Comparison of ENCODE assay signal across 1 cellular context in genomic region chr14:55599250-55599879, GRCh38.
A peak's percentile ranks its signal among the peaks of the same experiment; 100 is the strongest.
TF ChIP-seq lines count a peak whose summit lies in the region.

No MANE protein-coding gene starts in this region.

TF ChIP-seq in HEK293, 187 proteins besides CTCF, POLR2A, EP300 and RAD21 (continued from another document and continues in another):
- peak; percentile 39; the same call in 1 of the 2 replicates for TF ChIP-seq ZNF366 (tag by site-specific recombination; conservative IDR thresholded peaks at IDR 0.05)
- TF ChIP-seq ZNF248 (tag by site-specific recombination; IDR thresholded peaks at IDR 0.05): no peak
- TF ChIP-seq BCL6B (tag by site-specific recombination; IDR thresholded peaks at IDR 0.05): no peak; the same call in 1 of the 2 replicates
- TF ChIP-seq ZNF776 (tag by site-specific recombination; IDR thresholded peaks at IDR 0.05; ENCODE audit: borderline replicate concordance): no peak; the same call in 1 of the 2 replicates
- no peak for TF ChIP-seq ZBTB26 (tag by site-specific recombination; optimal IDR thresholded peaks at IDR 0.05)
- no peak for TF ChIP-seq ZNF26 (tag by site-specific recombination; IDR thresholded peaks at IDR 0.05)
- TF ChIP-seq ZNF677 (tag by site-specific recombination; IDR thresholded peaks at IDR 0.05): no peak
- no peak for TF ChIP-seq ZNF341 (tag by site-specific recombination; IDR thresholded peaks at IDR 0.05; ENCODE audit: low read depth)
- TF ChIP-seq GLIS1 (tag by site-specific recombination; IDR thresholded peaks at IDR 0.05): no peak
- TF ChIP-seq HOXC10 (CRISPR knock-in tag; IDR thresholded peaks at IDR 0.05): no peak
- TF ChIP-seq SP3 (tag by site-specific recombination; IDR thresholded peaks at IDR 0.05): no peak
- peak; percentile 38; the same call in 1 of the 2 replicates for TF ChIP-seq YY1 (tag by site-specific recombination; IDR thresholded peaks at IDR 0.05)
- TF ChIP-seq ZNF549 (tag by site-specific recombination; IDR thresholded peaks at IDR 0.05): peak; percentile 63; the same call in 1 of the 2 replicates
- peak; percentile 31; the same call in 1 of the 2 replicates for TF ChIP-seq ZBTB6 (tag by site-specific recombination; IDR thresholded peaks at IDR 0.05)
- peak; percentile 77 for TF ChIP-seq ZSCAN30 (tag by site-specific recombination; IDR thresholded peaks at IDR 0.05)
- TF ChIP-seq ZNF133 (tag by site-specific recombination; IDR thresholded peaks at IDR 0.05): no peak
- TF ChIP-seq ZNF280C (tag by site-specific recombination; IDR thresholded peaks at IDR 0.05): no peak
- TF ChIP-seq HIC1 (tag by site-specific recombination; IDR thresholded peaks at IDR 0.05): peak; percentile 72
- no peak for TF ChIP-seq ZNF747 (tag by site-specific recombination; IDR thresholded peaks at IDR 0.05)
- TF ChIP-seq ZNF660 (tag by site-specific recombination; IDR thresholded peaks at IDR 0.05): peak; percentile 87
- no peak for TF ChIP-seq ZNF157 (tag by site-specific recombination; IDR thresholded peaks at IDR 0.05)
- no peak for TF ChIP-seq ZNF510 (tag by site-specific recombination; IDR thresholded peaks at IDR 0.05; ENCODE audit: insufficient replicate concordance)
- TF ChIP-seq RBAK (tag by site-specific recombination; IDR thresholded peaks at IDR 0.05): no peak
- TF ChIP-seq ZNF623 (tag by site-specific recombination; IDR thresholded peaks at IDR 0.05): no peak
- TF ChIP-seq YY2 (tag by site-specific recombination; IDR thresholded peaks at IDR 0.05): peak; percentile 57; the same call in 1 of the 2 replicates
- TF ChIP-seq ZNF266 (tag by site-specific recombination; IDR thresholded peaks at IDR 0.05; ENCODE audit: low read depth): no peak
- TF ChIP-seq ZBTB20 (tag by site-specific recombination; IDR thresholded peaks at IDR 0.05): no peak
- no peak for TF ChIP-seq KLF7 (tag by site-specific recombination; IDR thresholded peaks at IDR 0.05; ENCODE audit: borderline replicate concordance)
- TF ChIP-seq GLI2 (tag by site-specific recombination; IDR thresholded peaks at IDR 0.05; ENCODE audit: borderline replicate concordance, low read depth): no peak
- TF ChIP-seq ZNF558 (tag by site-specific recombination; IDR thresholded peaks at IDR 0.05): peak; percentile 58
- TF ChIP-seq ZNF449 (tag by site-specific recombination; IDR thresholded peaks at IDR 0.05): no peak
- no peak for TF ChIP-seq REST (tag by site-specific recombination; IDR thresholded peaks at IDR 0.05)
- TF ChIP-seq SP7 (tag by site-specific recombination; IDR thresholded peaks at IDR 0.05): peak; percentile 56
- TF ChIP-seq ZNF354C (tag by site-specific recombination; IDR thresholded peaks at IDR 0.05; ENCODE audit: borderline replicate concordance, low read depth): no peak
- TF ChIP-seq ZNF19 (tag by site-specific recombination; IDR thresholded peaks at IDR 0.05; ENCODE audit: low read depth): no peak
- no peak for TF ChIP-seq ZNF211 (tag by site-specific recombination; IDR thresholded peaks at IDR 0.05; ENCODE audit: low read depth)
- no peak for TF ChIP-seq PRDM4 (tag by site-specific recombination; IDR thresholded peaks at IDR 0.05)
- TF ChIP-seq ZNF571 (tag by site-specific recombination; IDR thresholded peaks at IDR 0.05): no peak
- peak; percentile 66; the same call in 1 of the 2 replicates for TF ChIP-seq ZNF600 (tag by site-specific recombination; IDR thresholded peaks at IDR 0.05)
- peak; percentile 53; the same call in 1 of the 2 replicates for TF ChIP-seq ZNF610 (tag by site-specific recombination; IDR thresholded peaks at IDR 0.05; ENCODE audit: borderline replicate concordance)
- TF ChIP-seq BCL11B (tag by site-specific recombination; IDR thresholded peaks at IDR 0.05; ENCODE audit: low read depth): no peak; the same call in 1 of the 2 replicates
- TF ChIP-seq GFI1B (tag by site-specific recombination; IDR thresholded peaks at IDR 0.05): peak; percentile 93
- no peak for TF ChIP-seq ZNF174 (tag by site-specific recombination; IDR thresholded peaks at IDR 0.05)
- TF ChIP-seq ZNF362 (tag by site-specific recombination; IDR thresholded peaks at IDR 0.05): peak; percentile 96
- 0 out of 2 replicates have a peak, but pooled peaks have one; percentile 58 for TF ChIP-seq ZNF76 (tag by site-specific recombination; IDR thresholded peaks at IDR 0.05; ENCODE audit: borderline replicate concordance, low read depth)
